ENCODE assay signal across 8 cellular contexts in genomic region chr9:78296208-78296892, GRCh38. TPM values are rescaled to one million over a fixed set of nuclear protein-coding genes. Genes with fewer than 3 reads are reported as not detected.
DNase-seq lines count a peak whose midpoint lies in the region; ATAC-seq and TF ChIP-seq lines count a peak whose summit lies in the region.

No MANE protein-coding gene starts in this region.

- H3K27ac ChIP-seq in uterus: no peak overlapping the region

- ATAC-seq in naive B cell (ENCODE audit: low read depth in 2 of 2) (no peak), GM18907 (IDR thresholded peaks at IDR 0.05; ENCODE audit: unreplicated experiment) (no peak), GM19397 (IDR thresholded peaks at IDR 0.05; ENCODE audit: unreplicated experiment) (no peak)

- H3K36me3 ChIP-seq in uterus: no peaks in the 10 kb centered on the region

- no peak for TF ChIP-seq POLR2A in uterus (IDR thresholded peaks at IDR 0.05)

- H3K9me3 Mint-ChIP-seq in naive B cell: no peaks in the 10 kb centered on the region

- no peak for TF ChIP-seq CTCF in uterus (IDR thresholded peaks at IDR 0.05)

- peaks cover 17 to 24% (median 17%) of the 10 kb centered on the region in 3 donors for H3K4me1 Mint-ChIP-seq in naive B cell

- H3K4me3 Mint-ChIP-seq in naive B cell: peak overlapping the region; percentile 87 to 94 (median 92)

- no peaks in the 10 kb centered on the region for H3K9me3 ChIP-seq in uterus

- H3K27ac Mint-ChIP-seq in naive B cell: peak overlapping the region in 3 of 6 donors; percentile 17 to 53 (median 19)

- H3K4me3 ChIP-seq in uterus: peak overlapping the region; percentile 29 to 49

- H3K36me3 Mint-ChIP-seq in naive B cell: peaks cover 0 to 2% of the 10 kb centered on the region in 2 donors

- H3K27me3 Mint-ChIP-seq in naive B cell: peaks cover 0 to 16% (median 7%) of the 10 kb centered on the region in 3 donors

- DNase-seq in GM03348 (ENCODE audit: low spot score): peak; percentile 69
- DNase-seq in NCI-H1417 treated with DMSO at 0.1 percent for 48 hours (lab: John Stamatoyannopoulos, UW): peak; percentile 8
- peak; percentile 18 for DNase-seq in activated T-cell treated with anti-CD3 and anti-CD28 coated beads for 48 hours (ENCODE audit: low read depth)
- DNase-seq in fibroblast of peridontal ligament (ENCODE audit: extremely low read depth): peak; percentile 49
- DNase-seq in naive B cell: no peak
- DNase-seq in uterus: peak in 1 of 2 donors; percentile 43

- intact Hi-C loops in uterus (cut with DNase I; ENCODE audit: low total_unique reads): no loop called here

- H3K27me3 ChIP-seq in uterus: peaks cover 3 to 30% of the 10 kb centered on the region in 2 donors

- H3K4me1 ChIP-seq in uterus: peaks cover 0 to 9% of the 10 kb centered on the region in 2 donors

RNA-seq across cellular contexts. Expression of gene PSAT1, which starts 0.6 kb away (rescaled TPM):
- under 1 TPM; 0.10 to 0.67 (median 0.52) TPM for polyA plus RNA-seq in naive B cell (ENCODE audit: low read depth in 6 of 6)
- 10 to 100 TPM in 1 of 4 donors, 1 to 10 TPM in 1, under 1 TPM in 1, not detected in 1; 0.29 to 33.3 (median 1.6) TPM for total RNA-seq in uterus
